ENCODE assay signal across 9 cellular contexts in genomic region chr9:127336708-127337352, GRCh38.
DNase-seq lines count a peak whose midpoint lies in the region; ATAC-seq, FAIRE-seq and TF ChIP-seq lines count a peak whose summit lies in the region.
"Had no signal": no experiment of that assay in that cellular context is flagged by ENCODE, and none has a peak within 500 bp of the region (broad histone marks: within the 10 kb centered on the region; RNA-seq: fewer than 3 reads in every experiment).

No MANE protein-coding gene starts in this region.

- H2AFZ ChIP-seq in K562 (ENCODE audit: low read depth, low read length): no peak overlapping the region
- no peak overlapping the region for H2AFZ ChIP-seq in neural progenitor cell (replicated peaks)

- H3K36me3 ChIP-seq in K562 (ENCODE audit: control insufficient read depth, insufficient read depth, low read length) (no peaks in the 10 kb centered on the region), neural progenitor cell (no peaks in the 10 kb centered on the region)

- no peak overlapping the region for H3K27ac ChIP-seq in K562 (ENCODE audit: extremely low read depth, low read depth, low read length)
- H3K27ac ChIP-seq in neural progenitor cell: no peak overlapping the region

- ATAC-seq in K562 (no peak), GM21723 (IDR thresholded peaks at IDR 0.05; ENCODE audit: unreplicated experiment) (no peak)
- no peak for ATAC-seq in activated CD8-positive, alpha-beta memory T cell treated with anti-CD3 and anti-CD28 coated beads, Interleukin-2, amount 10 ng/mL, durations not matched to agents 7 days and 5 days

- H3K79me2 ChIP-seq in K562 (ENCODE audit: control insufficient read depth, insufficient read depth, low read length) (no peaks in the 10 kb centered on the region), neural progenitor cell (ENCODE audit: low read depth) (no peaks in the 10 kb centered on the region)

- H3K27me3 Mint-ChIP-seq in activated CD8-positive, alpha-beta memory T cell treated with anti-CD3 and anti-CD28 coated beads, Interleukin-2, amount 10 ng/mL, durations not matched to agents 7 days and 5 days: no peaks in the 10 kb centered on the region
- H3K27me3 Mint-ChIP-seq in neural progenitor cell (ENCODE audit: insufficient read depth, low read depth): peaks cover 2% of the 10 kb centered on the region

- no peaks in the 10 kb centered on the region for H3K4me1 Mint-ChIP-seq in activated CD8-positive, alpha-beta memory T cell treated with anti-CD3 and anti-CD28 coated beads, Interleukin-2, amount 10 ng/mL, durations not matched to agents 7 days and 5 days
- H3K4me1 Mint-ChIP-seq in neural progenitor cell: peaks cover 7% of the 10 kb centered on the region

- CTCF ChIA-PET in K562 (lab: Yijun Ruan, JAX; ENCODE audit: low intra/inter-chr PET ratio): no interaction called here
- CTCF ChIA-PET in activated CD8-positive, alpha-beta memory T cell treated with anti-CD3 and anti-CD28 coated beads, Interleukin-2, amount 10 ng/mL, durations not matched to agents 7 days and 5 days (lab: Charles Lee): no interaction called here

- H3K4me1 ChIP-seq in K562 (replicated peaks in 1 of 2; ENCODE audit: control insufficient read depth in 2 of 2, insufficient read depth in 2 of 2, low read length in 2 of 2) (peaks cover 0 to 6% of the 10 kb centered on the region in 2 experiments; a peak in 2 of 5 replicates), neural progenitor cell (no peaks in the 10 kb centered on the region)

- POLR2A ChIA-PET in K562 (lab: Yijun Ruan, JAX): interaction anchor here (0.6 to 1.2 kb wide), 2 partner anchors 25 to 448 kb away, joined by 3 read pairs; no protein-coding TSS in a partner anchor

- H3K4me2 ChIP-seq in K562 (ENCODE audit: insufficient read depth, low read length) (no peak overlapping the region), neural progenitor cell (no peak overlapping the region)

- FAIRE-seq in K562 (lab: Jason Lieb, UNC): no peak

- H3K27ac Mint-ChIP-seq in activated CD8-positive, alpha-beta memory T cell treated with anti-CD3 and anti-CD28 coated beads, Interleukin-2, amount 10 ng/mL, durations not matched to agents 7 days and 5 days: no peak overlapping the region
- no peak overlapping the region for H3K27ac Mint-ChIP-seq in neural progenitor cell
- H3K27ac Mint-ChIP-seq: T-helper 1 cell treated with Interleukin-12 subunit alpha and Interleukin-12 subunit beta and Interleukin-4 antibody, amounts not matched to agents 30 μg/mL and 1 μg/mL, for 36 hours had no signal

- TF ChIP-seq EP300 in K562 (IDR thresholded peaks at IDR 0.05; ENCODE audit: low read length): no peak

- no peaks in the 10 kb centered on the region for H4K20me1 ChIP-seq in K562 (replicated peaks; ENCODE audit: control insufficient read depth, insufficient read depth, low read length)
- H4K20me1 ChIP-seq in neural progenitor cell (ENCODE audit: low read depth): no peaks in the 10 kb centered on the region

- H3K9ac ChIP-seq in K562 (ENCODE audit: insufficient read depth in 1 of 2, low read depth in 2 of 2, low read length in 2 of 2): no peak overlapping the region
- no peak overlapping the region for H3K9ac ChIP-seq in neural progenitor cell

- TF ChIP-seq RAD21 in K562 (CRISPR knock-in tag; conservative IDR thresholded peaks at IDR 0.05 in 1 of 2, IDR thresholded peaks at IDR 0.05 in 1 of 2): no peak

- no peak overlapping the region for H3K4me3 Mint-ChIP-seq in activated CD8-positive, alpha-beta memory T cell treated with anti-CD3 and anti-CD28 coated beads, Interleukin-2, amount 10 ng/mL, durations not matched to agents 7 days and 5 days
- H3K4me3 Mint-ChIP-seq in neural progenitor cell: no peak overlapping the region
- H3K4me3 Mint-ChIP-seq: T-helper 1 cell treated with Interleukin-12 subunit alpha and Interleukin-12 subunit beta and Interleukin-4 antibody, amounts not matched to agents 30 μg/mL and 1 μg/mL, for 36 hours had no signal

- BruUV-seq in K562 (replicated peaks; lab: Mats Ljungman, UMichigan): no TSS peak

- H3F3A ChIP-seq in neural progenitor cell (ENCODE audit: low read depth): no peaks in the 10 kb centered on the region

- no peaks in the 10 kb centered on the region for H3K9me3 Mint-ChIP-seq in activated CD8-positive, alpha-beta memory T cell treated with anti-CD3 and anti-CD28 coated beads, Interleukin-2, amount 10 ng/mL, durations not matched to agents 7 days and 5 days (ENCODE audit: low read depth)
- H3K9me3 Mint-ChIP-seq in neural progenitor cell: no peaks in the 10 kb centered on the region
- H3K9me3 Mint-ChIP-seq: T-helper 1 cell treated with Interleukin-12 subunit alpha and Interleukin-12 subunit beta and Interleukin-4 antibody, amounts not matched to agents 30 μg/mL and 1 μg/mL, for 36 hours had no signal

- H3K9me3 ChIP-seq in K562 (replicated peaks; ENCODE audit: control insufficient read depth, insufficient read depth, low read depth, low read length) (0 out of 2 replicates have a peak, but pooled peaks cover 2% of the 10 kb centered on the region), neural progenitor cell (ENCODE audit: low read depth) (no peaks in the 10 kb centered on the region)

- intact Hi-C loops in K562 (cut with micrococcal nuclease): no loop called here

- H3K9me1 ChIP-seq in K562 (ENCODE audit: control insufficient read depth, insufficient read depth, low read length): no peaks in the 10 kb centered on the region

- TF ChIP-seq CTCF in K562 (IDR thresholded peaks at IDR 0.05 in 2 of 3, conservative IDR thresholded peaks at IDR 0.05 in 1 of 3; ENCODE audit: insufficient read depth in 2 of 3, low read depth in 1 of 3, low read length in 3 of 3) (no peak), neural progenitor cell (IDR thresholded peaks at IDR 0.05) (no peak)

- peaks cover 3 to 21% of the 10 kb centered on the region in 2 experiments for H3K27me3 ChIP-seq in K562 (ENCODE audit: control insufficient read depth in 2 of 2, insufficient read depth in 2 of 2, low read length in 2 of 2)
- no peaks in the 10 kb centered on the region for H3K27me3 ChIP-seq in neural progenitor cell

- 0% methylated on average over 2 of the region's 2 CpGs for WGBS in K562 (ENCODE audit: insufficient coverage, low coverage, missing lambda C conversion rate)

- in situ Hi-C loops in K562 (cut with MboI): no loop called here

- no peak overlapping the region for H3K4me3 ChIP-seq in K562
- no peak overlapping the region for H3K4me3 ChIP-seq in neural progenitor cell

- DNase-seq in H4 (ENCODE audit: low spot score) (peak; percentile 90), K562 (ENCODE audit: extremely low read depth in 1 of 4, low spot score in 3 of 4) (no peak), iris pigment epithelial cell (ENCODE audit: low read depth) (peak; percentile 95), smooth muscle cell of the brain vasculature (ENCODE audit: low read depth, low spot score) (peak; percentile 83), GDM1 (lab: John Stamatoyannopoulos, UW) (no peak), neural progenitor cell (ENCODE audit: low spot score) (no peak)
- DNase-seq in activated CD8-positive, alpha-beta memory T cell treated with anti-CD3 and anti-CD28 coated beads, Interleukin-2, amount 10 ng/mL, durations not matched to agents 7 days and 5 days: no peak

- no peaks in the 10 kb centered on the region for H3K36me3 Mint-ChIP-seq in activated CD8-positive, alpha-beta memory T cell treated with anti-CD3 and anti-CD28 coated beads, Interleukin-2, amount 10 ng/mL, durations not matched to agents 7 days and 5 days
- H3K36me3 Mint-ChIP-seq in neural progenitor cell: peaks cover 10% of the 10 kb centered on the region

- no peak for TF ChIP-seq POLR2A in K562 (conservative IDR thresholded peaks at IDR 0.05)

TF ChIP-seq in K562, 482 proteins besides CTCF, POLR2A, EP300 and RAD21:
- TF ChIP-seq PHTF2 (CRISPR knock-in tag; IDR thresholded peaks at IDR 0.05) (no peak), FOSL1 (tag; conservative IDR thresholded peaks at IDR 0.05) (peak; percentile 68), CBFB (CRISPR knock-in tag; IDR thresholded peaks at IDR 0.05) (no peak)

Comparison
In these comparisons a context has a peak if more than half of its experiments do, and no peak if none do; other contexts are left out.
1. DNase-seq: peak in H4 (single experiment), iris pigment epithelial cell (single experiment) and smooth muscle cell of the brain vasculature (single experiment); none in K562 (0 of 4), activated CD8-positive, alpha-beta memory T cell treated with anti-CD3 and anti-CD28 coated beads, Interleukin-2, amount 10 ng/mL, durations not matched to agents 7 days and 5 days (single experiment), GDM1 (single experiment) and neural progenitor cell (single experiment).